In genomic region chr15:40630313-40630712, GRCh38 we compare ENCODE assay signal across 30 cellular contexts. TPM values are rescaled to one million over a fixed set of nuclear protein-coding genes. Genes with fewer than 3 reads are reported as not detected.
"Had no signal": no experiment of that assay in that cellular context is flagged by ENCODE, and none has a peak within 500 bp of the region (broad histone marks: within the 10 kb centered on the region; RNA-seq: fewer than 3 reads in every experiment).

No MANE protein-coding gene starts in this region.

- H3K27me3 ChIP-seq: ascending aorta, breast epithelium, cardiac muscle cell, dorsolateral prefrontal cortex, esophagus muscularis mucosa, foreskin keratinocyte, gastrocnemius medialis, heart left ventricle had no signal

- H3K36me3 ChIP-seq: ascending aorta, breast epithelium, cardiac muscle cell, esophagus muscularis mucosa, gastrocnemius medialis had no signal

- H3K27ac ChIP-seq: ascending aorta, breast epithelium, cardiac muscle cell, coronary artery, dorsolateral prefrontal cortex, esophagus muscularis mucosa, foreskin keratinocyte, gastrocnemius medialis, heart left ventricle had no signal

- H3K4me3 ChIP-seq: ascending aorta, breast epithelium, cardiac muscle cell, coronary artery, dorsolateral prefrontal cortex, esophagus muscularis mucosa, gastrocnemius medialis, heart left ventricle had no signal

- ATAC-seq: activated CD4-positive, alpha-beta T cell treated with anti-CD3 and anti-CD28 coated beads for 36 hours; activated CD8-positive, alpha-beta memory T cell treated with anti-CD3 and anti-CD28 coated beads, Interleukin-2, amount 10 ng/mL, durations not matched to agents 7 days and 5 days; activated CD8-positive, alpha-beta T cell treated with anti-CD3 and anti-CD28 coated beads, Interleukin-2, amount 10 ng/mL, durations not matched to agents 7 days and 5 days; activated naive CD4-positive, alpha-beta T cell treated with anti-CD3 and anti-CD28 coated beads, Interleukin-2, amount 50 U/mL, for 72 hours; foreskin keratinocyte; gastrocnemius medialis; heart left ventricle had no signal

- H3K9me3 ChIP-seq: ascending aorta, breast epithelium, esophagus muscularis mucosa, gastrocnemius medialis, heart left ventricle had no signal

- DNase-seq: activated CD4-positive, alpha-beta memory T cell treated with anti-CD3 and anti-CD28 coated beads for 36 hours; activated CD4-positive, alpha-beta T cell treated with anti-CD3 and anti-CD28 coated beads for 36 hours; activated CD4-positive, alpha-beta T cell treated with anti-CD3 and anti-CD28 coated beads, Interleukin-2, amount 10 ng/mL, durations not matched to agents 24 days and 14 days; activated CD4-positive, CD25-positive, alpha-beta regulatory T cell; activated CD4-positive, CD25-positive, alpha-beta regulatory T cell treated with anti-CD3 and anti-CD28 coated beads, Interleukin-2, amount 50 U/mL, for 72 hours; activated CD8-positive, alpha-beta memory T cell treated with anti-CD3 and anti-CD28 coated beads, Interleukin-2, amount 10 ng/mL, durations not matched to agents 7 days and 5 days; activated CD8-positive, alpha-beta memory T cell treated with anti-CD3 and anti-CD28 coated beads, Interleukin-2, amount 50 U/mL, for 4 hours; activated CD8-positive, alpha-beta T cell treated with anti-CD3 and anti-CD28 coated beads, Interleukin-2, amount 10 ng/mL, durations not matched to agents 7 days and 5 days; activated gamma-delta T cell; activated naive CD4-positive, alpha-beta T cell; activated naive CD4-positive, alpha-beta T cell treated with anti-CD3 and anti-CD28 coated beads, Interleukin-2, amount 10 ng/mL, durations not matched to agents 7 days and 5 days; activated naive CD8-positive, alpha-beta T cell treated with anti-CD3 and anti-CD28 coated beads, Interleukin-2, amount 10 ng/mL, durations not matched to agents 7 days and 5 days; activated T-cell treated with anti-CD3 and anti-CD28 coated beads, Interleukin-2, amount 50 U/mL, for 1 hour; activated T-cell treated with anti-CD3 and anti-CD28 coated beads, Interleukin-2, amount 50 U/mL, for 48 hours; central memory CD4-positive, alpha-beta T cell; cerebellar nuclear complex; dorsolateral prefrontal cortex; effector memory CD4-positive, alpha-beta T cell; erythroblast; foreskin keratinocyte; gastrocnemius medialis; glutamatergic neuron; heart left ventricle; T-helper 2 cell had no signal

- H3K4me1 ChIP-seq: ascending aorta, breast epithelium, esophagus muscularis mucosa, foreskin keratinocyte, gastrocnemius medialis, heart left ventricle had no signal

RNA-seq across cellular contexts. Expression of gene KNL1, which starts 36.3 kb away (rescaled TPM):
- total RNA-seq: ascending aorta had no signal
